ENCODE assay signal across 28 cellular contexts in the genomic region with DNA sequence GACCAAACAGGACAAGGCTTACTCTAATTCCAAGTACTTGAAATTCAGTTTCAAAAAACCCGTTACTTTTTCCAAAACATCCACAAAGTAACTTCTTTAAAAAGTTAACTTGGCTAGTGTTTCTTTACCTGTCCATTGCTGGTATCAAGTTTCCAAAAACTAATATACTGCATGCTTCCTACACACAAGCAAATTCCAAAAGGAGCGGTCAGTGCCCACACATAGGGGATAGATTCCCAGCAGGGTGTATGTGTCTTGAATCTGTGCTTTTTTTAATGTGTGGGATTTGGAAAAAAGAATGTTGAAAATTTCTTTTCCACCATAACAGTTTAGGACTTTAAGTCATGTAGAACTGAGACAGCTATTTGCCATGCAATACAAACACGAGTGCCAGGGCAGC.
"Had no signal": no experiment of that assay in that cellular context is flagged by ENCODE, and none has a peak within 500 bp of the region (broad histone marks: within the 10 kb centered on the region; RNA-seq: fewer than 3 reads in every experiment).

No MANE protein-coding gene starts in this region.

- H3K4me1 ChIP-seq: gastrocnemius medialis, left lung, pancreas, right lobe of liver, stomach, thyroid gland, vagina had no signal

- ATAC-seq: effector memory CD8-positive, alpha-beta T cell; esophagus mucosa; gastrocnemius medialis; left lung; mucosa of descending colon; natural killer cell treated with Interleukin-12 subunit alpha and Interleukin-12 subunit beta and Interleukin-15 and Interleukin-18, amount 100 ng/mL, for 72 hours; pancreas; right lobe of liver; stimulated activated effector memory CD8-positive, alpha-beta T cell treated with anti-CD3 and anti-CD28 coated beads, Interleukin-12 subunit alpha, Interleukin-12 subunit beta, amount 100 ng/mL, for 72 hours had no signal

- H3K4me3 Mint-ChIP-seq: effector memory CD8-positive, alpha-beta T cell; mesothelial cell of epicardium; naive B cell; natural killer cell treated with Interleukin-12 subunit alpha and Interleukin-12 subunit beta and Interleukin-15 and Interleukin-18, amount 100 ng/mL, for 72 hours; neural crest cell; stimulated activated effector memory CD8-positive, alpha-beta T cell treated with anti-CD3 and anti-CD28 coated beads, Interleukin-12 subunit alpha, Interleukin-12 subunit beta, amount 100 ng/mL, for 72 hours had no signal

- H3K27me3 Mint-ChIP-seq: effector memory CD8-positive, alpha-beta T cell; naive B cell; natural killer cell treated with Interleukin-12 subunit alpha and Interleukin-12 subunit beta and Interleukin-15 and Interleukin-18, amount 100 ng/mL, for 72 hours; progenitor cell of endocrine pancreas had no signal

- H3K27ac ChIP-seq: epithelial cell of prostate, gastrocnemius medialis, left lung, neutrophil, pancreas, right lobe of liver, stomach, thyroid gland, vagina had no signal

- H3K9me3 Mint-ChIP-seq: effector memory CD8-positive, alpha-beta T cell; mesothelial cell of epicardium; neural crest cell had no signal

- H3K9me3 ChIP-seq: gastrocnemius medialis, left lung, mucosa of descending colon, neutrophil, pancreas, right lobe of liver, stomach, thyroid gland, vagina had no signal

- DNase-seq: cortex of kidney; effector memory CD8-positive, alpha-beta T cell; foreskin fibroblast; gastrocnemius medialis; head of caudate nucleus; kidney; left lung; mesenchymal stem cell; mucosa of descending colon; naive B cell; pancreas; right lobe of liver; stimulated activated CD4-positive, alpha-beta T cell treated with anti-CD3 and anti-CD28 coated beads, Interleukin-2, amount 100 ng/mL, for 24 hours; stimulated activated CD4-positive, alpha-beta T cell treated with anti-CD3 and anti-CD28 coated beads, Interleukin-4, amount 100 ng/mL, for 24 hours; stimulated activated naive CD4-positive, alpha-beta T cell treated with Interleukin-2 at 50 U/mL for 16 hours; stomach; thyroid gland; trophoblast cell had no signal

- FAIRE-seq: endometrium, kidney, pancreas had no signal

- H3K36me3 Mint-ChIP-seq: mesothelial cell of epicardium; naive B cell; natural killer cell treated with Interleukin-12 subunit alpha and Interleukin-12 subunit beta and Interleukin-15 and Interleukin-18, amount 100 ng/mL, for 72 hours; stimulated activated effector memory CD8-positive, alpha-beta T cell treated with anti-CD3 and anti-CD28 coated beads, Interleukin-12 subunit alpha, Interleukin-12 subunit beta, amount 100 ng/mL, for 72 hours had no signal

- H3K4me1 Mint-ChIP-seq: naive B cell; stimulated activated effector memory CD8-positive, alpha-beta T cell treated with anti-CD3 and anti-CD28 coated beads, Interleukin-12 subunit alpha, Interleukin-12 subunit beta, amount 100 ng/mL, for 72 hours had no signal

- H3K27ac Mint-ChIP-seq: effector memory CD8-positive, alpha-beta T cell; mesothelial cell of epicardium; naive B cell; natural killer cell treated with Interleukin-12 subunit alpha and Interleukin-12 subunit beta and Interleukin-15 and Interleukin-18, amount 100 ng/mL, for 72 hours; progenitor cell of endocrine pancreas; stimulated activated effector memory CD8-positive, alpha-beta T cell treated with anti-CD3 and anti-CD28 coated beads, Interleukin-12 subunit alpha, Interleukin-12 subunit beta, amount 100 ng/mL, for 72 hours had no signal

- H3K36me3 ChIP-seq: gastrocnemius medialis, left lung, neutrophil, pancreas, right lobe of liver, stomach, thyroid gland, vagina had no signal

- H3K4me3 ChIP-seq: gastrocnemius medialis, left lung, mucosa of descending colon, pancreas, right lobe of liver, stomach, thyroid gland, vagina had no signal

- H3K27me3 ChIP-seq: left lung, neutrophil, pancreas, right lobe of liver, stomach, thyroid gland, vagina had no signal
